ENCODE assay signal across 21 cellular contexts in genomic region chr4:6724461-6725111, GRCh38. TPM values are rescaled to one million over a fixed set of nuclear protein-coding genes. Genes with fewer than 3 reads are reported as not detected.
DNase-seq lines count a peak whose midpoint lies in the region; ATAC-seq and TF ChIP-seq lines count a peak whose summit lies in the region.
"Had no signal": no experiment of that assay in that cellular context is flagged by ENCODE, and none has a peak within 500 bp of the region (broad histone marks: within the 10 kb centered on the region; RNA-seq: fewer than 3 reads in every experiment).

No MANE protein-coding gene starts in this region.

- no peak overlapping the region for H2BK120ac ChIP-seq in trophoblast cell (ENCODE audit: insufficient read depth, low read length, poor library complexity)

- no peaks in the 10 kb centered on the region for H3K79me2 ChIP-seq in trophoblast cell (ENCODE audit: control insufficient read depth, insufficient read depth, low read length, poor library complexity)

- TF ChIP-seq CTCF in astrocyte of the spinal cord (IDR thresholded peaks at IDR 0.05; ENCODE audit: low read depth, low read length) (no peak), foreskin keratinocyte (conservative IDR thresholded peaks at IDR 0.05) (no peak), endodermal cell (conservative IDR thresholded peaks at IDR 0.05) (no peak)

- no peaks in the 10 kb centered on the region for H3K79me1 ChIP-seq in trophoblast cell (ENCODE audit: low read length)

- H3K4me1 ChIP-seq in foreskin keratinocyte (no peaks in the 10 kb centered on the region), trophoblast cell (ENCODE audit: control insufficient read depth in 1 of 2, insufficient read depth in 2 of 2, low read length in 2 of 2) (peaks cover 0 to 7% of the 10 kb centered on the region in 2 experiments), endodermal cell (ENCODE audit: control insufficient read depth, insufficient read depth, low read length) (no peaks in the 10 kb centered on the region)
- H3K4me1 ChIP-seq: HAP-1 had no signal

- H2AK5ac ChIP-seq in trophoblast cell (ENCODE audit: low read length) = peak overlapping the region; percentile 2

- no peak overlapping the region for H2AFZ ChIP-seq in trophoblast cell (ENCODE audit: insufficient read depth, low read length, poor library complexity)

- no peaks in the 10 kb centered on the region for H3K36me3 Mint-ChIP-seq in endodermal cell (ENCODE audit: low read depth)
- H3K36me3 Mint-ChIP-seq: activated naive CD4-positive, alpha-beta T cell treated with anti-CD3 and anti-CD28 coated beads, Interleukin-2, amount 50 U/mL, for 24 hours had no signal

- no peak overlapping the region for H3K18ac ChIP-seq in trophoblast cell (ENCODE audit: low read length)

- H3K9me3 ChIP-seq in trophoblast cell (ENCODE audit: insufficient read depth, low read depth, low read length) = peaks cover 11% of the 10 kb centered on the region
- no peaks in the 10 kb centered on the region for H3K9me3 ChIP-seq in endodermal cell (ENCODE audit: control insufficient read depth, low read length)
- H3K9me3 ChIP-seq: HAP-1, MG63, neutrophil had no signal

- no peak overlapping the region for H3K4ac ChIP-seq in trophoblast cell (ENCODE audit: low read depth, low read length)

- no peak overlapping the region for H3K23ac ChIP-seq in trophoblast cell (ENCODE audit: low read length)

- H3K4me2 ChIP-seq in trophoblast cell (ENCODE audit: low read length) = no peak overlapping the region

- H3K27me3 ChIP-seq in foreskin keratinocyte = no peaks in the 10 kb centered on the region
- H3K27me3 ChIP-seq in trophoblast cell (ENCODE audit: insufficient read depth, low read length) = no peaks in the 10 kb centered on the region
- no peaks in the 10 kb centered on the region for H3K27me3 ChIP-seq in endodermal cell (ENCODE audit: control insufficient read depth, insufficient read depth, low read length, poor library complexity, severe bottlenecking)
- H3K27me3 ChIP-seq: MG63, neutrophil had no signal

- H3K9me3 Mint-ChIP-seq in endodermal cell = no peaks in the 10 kb centered on the region
- H3K9me3 Mint-ChIP-seq: activated naive CD4-positive, alpha-beta T cell treated with anti-CD3 and anti-CD28 coated beads, Interleukin-2, amount 50 U/mL, for 24 hours; central memory CD8-positive, alpha-beta T cell; T-helper 2 cell treated with Interferon-gamma antibody and Interleukin-4, amounts not matched to agents 5 μg/mL and 100 μg/mL, for 36 hours had no signal

- H3K36me3 ChIP-seq in trophoblast cell (ENCODE audit: control insufficient read depth in 1 of 2, insufficient read depth in 2 of 2, low read length in 2 of 2) = no peaks in the 10 kb centered on the region
- no peaks in the 10 kb centered on the region for H3K36me3 ChIP-seq in endodermal cell (ENCODE audit: control insufficient read depth, insufficient read depth, low read length)
- H3K36me3 ChIP-seq: HAP-1, MG63, neutrophil had no signal

- ATAC-seq in foreskin keratinocyte (peak; percentile 47), GM19467 (IDR thresholded peaks at IDR 0.05; ENCODE audit: unreplicated experiment) (no peak)
- ATAC-seq: right cardiac atrium had no signal

- no peak overlapping the region for H3K14ac ChIP-seq in trophoblast cell (ENCODE audit: low read length)

- H2BK12ac ChIP-seq in trophoblast cell (ENCODE audit: low read length) = no peak overlapping the region

- H3K27ac Mint-ChIP-seq in endodermal cell = no peak overlapping the region
- H3K27ac Mint-ChIP-seq: activated naive CD4-positive, alpha-beta T cell treated with anti-CD3 and anti-CD28 coated beads, Interleukin-2, amount 50 U/mL, for 24 hours; T-helper 2 cell treated with Interferon-gamma antibody and Interleukin-4, amounts not matched to agents 5 μg/mL and 100 μg/mL, for 36 hours had no signal

- H4K8ac ChIP-seq in trophoblast cell (ENCODE audit: low read depth, low read length) = no peak overlapping the region

- no peak overlapping the region for H3K4me3 ChIP-seq in astrocyte of the spinal cord (ENCODE audit: low read depth, low read length)
- no peak overlapping the region for H3K4me3 ChIP-seq in trophoblast cell (ENCODE audit: low read depth, low read length)
- H3K4me3 ChIP-seq in endodermal cell (ENCODE audit: low read length) = no peak overlapping the region
- H3K4me3 ChIP-seq: HAP-1, lung, MG63 had no signal

- no peak overlapping the region for H2BK5ac ChIP-seq in trophoblast cell (ENCODE audit: low read depth, low read length, poor library complexity)

- H3K4me1 Mint-ChIP-seq in endodermal cell = peaks cover 2% of the 10 kb centered on the region

- in situ Hi-C loops in G401 (cut with HindIII; ENCODE audit: low sequenced_read_pairs) (no loop called here), astrocyte of the spinal cord (cut with HindIII; ENCODE audit: low sequenced_read_pairs) (no loop called here)

- H4K12ac ChIP-seq in trophoblast cell (ENCODE audit: low read depth, low read length) = no peak overlapping the region

- H4K91ac ChIP-seq in trophoblast cell (ENCODE audit: low read depth, low read length) = no peak overlapping the region

- no peaks in the 10 kb centered on the region for H3K27me3 Mint-ChIP-seq in endodermal cell (ENCODE audit: insufficient read depth)
- H3K27me3 Mint-ChIP-seq: activated naive CD4-positive, alpha-beta T cell treated with anti-CD3 and anti-CD28 coated beads, Interleukin-2, amount 50 U/mL, for 24 hours; central memory CD8-positive, alpha-beta T cell had no signal

- no CpG with 5 or more reads among the region's 21 CpGs for WGBS in trophoblast cell (ENCODE audit: extremely low coverage, insufficient coverage, insufficient read length)
- 85 to 88% methylated on average over 14 to 21 of the region's 21 CpGs for WGBS in endodermal cell (ENCODE audit: insufficient coverage in 1 of 2, insufficient read length in 1 of 2), 2 experiments

- H3K4me3 Mint-ChIP-seq in endodermal cell = no peak overlapping the region
- H3K4me3 Mint-ChIP-seq: activated naive CD4-positive, alpha-beta T cell treated with anti-CD3 and anti-CD28 coated beads, Interleukin-2, amount 50 U/mL, for 24 hours; central memory CD8-positive, alpha-beta T cell; T-helper 2 cell treated with Interferon-gamma antibody and Interleukin-4, amounts not matched to agents 5 μg/mL and 100 μg/mL, for 36 hours had no signal

- H3K9ac ChIP-seq in trophoblast cell (ENCODE audit: low read length) (no peak overlapping the region), endodermal cell (ENCODE audit: extremely low read depth, low read length, poor library complexity, severe bottlenecking) (no peak overlapping the region)

- DNase-seq in G401 (ENCODE audit: low spot score) (peak; percentile 17), astrocyte of the spinal cord (ENCODE audit: low read depth, low spot score) (peak; percentile 29), foreskin keratinocyte (no peak), trophoblast cell (peak in 1 of 2 donors; percentile 58), activated T-cell treated with anti-CD3 and anti-CD28 coated beads for 4 hours (no peak), endodermal cell (no peak), cortex of kidney (lab: John Stamatoyannopoulos, UW) (no peak)
- DNase-seq: activated CD4-positive, alpha-beta T cell treated with anti-CD3 and anti-CD28 coated beads for 1 hour; MG63; NCI-H187; NCI-H510A; SIG-M5; stimulated activated CD4-positive, alpha-beta T cell treated with anti-CD3 and anti-CD28 coated beads, Interleukin-1b, Interleukin-23, amount 100 ng/mL, for 48 hours had no signal

- H3K27ac ChIP-seq in foreskin keratinocyte = no peak overlapping the region
- H3K27ac ChIP-seq in trophoblast cell (ENCODE audit: low read depth, low read length) = no peak overlapping the region
- H3K27ac ChIP-seq in endodermal cell (ENCODE audit: low read depth, low read length) = no peak overlapping the region
- H3K27ac ChIP-seq: neutrophil had no signal

RNA-seq across cellular contexts. Expression of gene BLOC1S4, which starts 8.6 kb away (rescaled TPM):
- total RNA-seq in G401 (2014; rRNA removed; shearing (Covaris generic)) = 31.7 and 38.6 TPM in 2 replicates
- 7.8 and 8.5 TPM in 2 replicates for total RNA-seq in foreskin keratinocyte
- 11.5 and 12.4 TPM in 2 replicates for polyA plus RNA-seq in foreskin keratinocyte
- polyA plus RNA-seq in trophoblast cell (2013) = 16.8 TPM in 2 replicates
- 10 to 100 TPM; 18.8 to 26.5 TPM for total RNA-seq in endodermal cell
- 21.0 TPM for polyA plus RNA-seq in endodermal cell (2013, experiment 1 of 2)
- polyA plus RNA-seq in endodermal cell (2013, experiment 2 of 2) = 18.1 TPM

RNA-seq across cellular contexts. Expression of gene MRFAP1L1, which starts 14.9 kb away (rescaled TPM):
- total RNA-seq in G401 (2014; rRNA removed; shearing (Covaris generic)) = 1.7 and 2.1 TPM in 2 replicates
- total RNA-seq in foreskin keratinocyte = 48.2 and 53.9 TPM in 2 replicates
- polyA plus RNA-seq in foreskin keratinocyte = 45.3 and 49.5 TPM in 2 replicates
- polyA plus RNA-seq in trophoblast cell (2013) = 41.1 and 42.0 TPM in 2 replicates
- total RNA-seq in endodermal cell = 10 to 100 TPM; 45.0 to 50.2 TPM
- polyA plus RNA-seq in endodermal cell (2013, experiment 1 of 2) = 64.3 TPM
- polyA plus RNA-seq in endodermal cell (2013, experiment 2 of 2) = 53.7 TPM

RNA-seq across cellular contexts. Expression of gene S100P, which starts 30.9 kb away (rescaled TPM):
- not detected in 2 replicates for total RNA-seq in G401 (2014; rRNA removed; shearing (Covaris generic))
- total RNA-seq in foreskin keratinocyte = 1.1 TPM in 1 of 2 replicates, not detected in the other
- polyA plus RNA-seq in foreskin keratinocyte = 0.27 TPM in 1 of 2 replicates, not detected in the other
- 761 and 882 TPM in 2 replicates for polyA plus RNA-seq in trophoblast cell (2013)
- total RNA-seq in endodermal cell = not detected
- polyA plus RNA-seq in endodermal cell (2013, experiment 1 of 2) = not detected
- polyA plus RNA-seq in endodermal cell (2013, experiment 2 of 2) = not detected

RNA-seq across cellular contexts. Expression of gene KIAA0232, which starts 57.9 kb away (rescaled TPM):
- total RNA-seq in G401 (2014; rRNA removed; shearing (Covaris generic)) = 9.7 and 10.3 TPM in 2 replicates
- total RNA-seq in foreskin keratinocyte (10.1 and 10.5 TPM in 2 replicates), endodermal cell (10 to 100 TPM; 32.9 to 43.5 TPM)
- polyA plus RNA-seq in foreskin keratinocyte = 2.1 and 2.2 TPM in 2 replicates
- polyA plus RNA-seq in trophoblast cell (2013) = 12.6 and 12.8 TPM in 2 replicates
- polyA plus RNA-seq in endodermal cell (2013, experiment 1 of 2) = 30.0 TPM
- 32.5 TPM for polyA plus RNA-seq in endodermal cell (2013, experiment 2 of 2)

Comparison
In these comparisons a context has a peak if more than half of its experiments do, and no peak if none do; other contexts are left out.
1. DNase-seq: peak in G401 (single experiment) and astrocyte of the spinal cord (single experiment); none in foreskin keratinocyte (0 of 2), activated T-cell treated with anti-CD3 and anti-CD28 coated beads for 4 hours (single experiment), endodermal cell (single experiment) and cortex of kidney (single experiment).
2. RNA of gene MRFAP1L1, which starts 14.9 kb away (total RNA-seq): 48.2 to 53.9 TPM in foreskin keratinocyte and 45.0 to 50.2 TPM in endodermal cell; 1.7 to 2.1 TPM in G401; every median in the first group is over 10 times any median in the second.